In the genomic region with DNA sequence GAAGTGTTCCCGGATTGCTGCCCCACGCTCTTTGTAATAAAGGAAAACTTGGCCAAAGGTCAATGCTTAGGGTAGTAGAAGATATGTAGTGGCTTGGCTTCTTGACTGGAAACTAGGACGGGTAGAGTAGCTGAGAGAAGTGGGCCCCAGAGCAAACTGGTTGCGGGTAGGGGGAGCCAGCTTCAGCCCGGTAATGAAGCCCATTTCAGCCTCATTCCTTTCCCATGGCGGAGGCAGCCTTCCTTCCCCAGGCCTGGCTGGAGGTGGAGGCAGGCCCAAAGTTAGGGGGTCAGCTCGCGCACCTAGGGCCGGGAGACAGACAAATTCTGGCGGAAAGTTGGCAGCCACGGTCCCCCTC, we compare ENCODE assay signal across 8 cellular contexts. TPM values are rescaled to one million over a fixed set of nuclear protein-coding genes. Genes with fewer than 3 reads are reported as not detected.
DNase-seq lines count a peak whose midpoint lies in the region; ATAC-seq and TF ChIP-seq lines count a peak whose summit lies in the region.

No MANE protein-coding gene starts in this region.

- H3K36me3 ChIP-seq in cardiac muscle cell: peaks cover 1% of the 10 kb centered on the region
- H3K36me3 ChIP-seq in trophoblast cell (ENCODE audit: control insufficient read depth in 1 of 2, insufficient read depth in 2 of 2, low read length in 2 of 2): no peaks in the 10 kb centered on the region

- H4K8ac ChIP-seq in trophoblast cell (ENCODE audit: low read depth, low read length): peak overlapping the region; percentile 93

- H3K9me3 Mint-ChIP-seq in activated B cell treated with CpG ODN at 0.5 μM for 24 hours: no peaks in the 10 kb centered on the region

- peak overlapping the region; percentile 82 for H3K4me3 ChIP-seq in cardiac muscle cell
- H3K4me3 ChIP-seq in trophoblast cell (ENCODE audit: low read depth, low read length): peak overlapping the region; percentile 86

- ATAC-seq in Right ventricle myocardium inferior: peak; percentile 83
- ATAC-seq in activated B cell treated with CpG ODN at 0.5 μM for 24 hours (ENCODE audit: low read depth): peak; percentile 7
- no peak for ATAC-seq in GM18861 (IDR thresholded peaks at IDR 0.05; ENCODE audit: unreplicated experiment)

- no peak for DNase-seq in Right ventricle myocardium inferior (ENCODE audit: missing footprints)
- DNase-seq in cardiac septum (ENCODE audit: low spot score): no peak
- no peak for DNase-seq in activated B cell treated with CpG ODN at 0.5 μM for 24 hours
- peak in 1 of 2 donors; percentile 95 for DNase-seq in cardiac muscle cell (ENCODE audit: low read depth in 1 of 2, low spot score in 1 of 2)
- peak; percentile 30 to 53 for DNase-seq in trophoblast cell
- DNase-seq in central memory CD4-positive, alpha-beta T cell: no peak
- DNase-seq in NCI-H2171 treated with DMSO at 0.1 percent for 48 hours (lab: John Stamatoyannopoulos, UW): no peak

- H3K27ac Mint-ChIP-seq in activated B cell treated with CpG ODN at 0.5 μM for 24 hours: no peak overlapping the region

- H3K79me2 ChIP-seq in trophoblast cell (ENCODE audit: control insufficient read depth, insufficient read depth, low read length, poor library complexity): peaks cover 10% of the 10 kb centered on the region

- TF ChIP-seq CTCF in activated B cell treated with CpG ODN at 0.5 μM for 24 hours (IDR thresholded peaks at IDR 0.05) (no peak), cardiac muscle cell (IDR thresholded peaks at IDR 0.05; ENCODE audit: low read depth, low read length) (peak; percentile 21)

- CTCF ChIA-PET in activated B cell treated with CpG ODN at 0.5 μM for 24 hours (lab: Charles Lee): interaction anchor here (0.7 kb wide), 1 partner anchor 1806 kb away, joined by 3 read pairs; no protein-coding TSS in a partner anchor

- H3K23ac ChIP-seq in trophoblast cell (ENCODE audit: low read length): no peak overlapping the region

- peaks cover 9% of the 10 kb centered on the region for H3K27me3 Mint-ChIP-seq in activated B cell treated with CpG ODN at 0.5 μM for 24 hours

- H3K9ac ChIP-seq in trophoblast cell (ENCODE audit: low read length): peak overlapping the region; percentile 57

- peak overlapping the region; percentile 95 for H3K18ac ChIP-seq in trophoblast cell (ENCODE audit: low read length)

- H3K27ac ChIP-seq in cardiac muscle cell (peak overlapping the region; percentile 100), trophoblast cell (ENCODE audit: low read depth, low read length) (peak overlapping the region; percentile 98)

- H2BK12ac ChIP-seq in trophoblast cell (ENCODE audit: low read length): peak overlapping the region; percentile 86

- peaks cover 10% of the 10 kb centered on the region for H3K4me1 ChIP-seq in cardiac muscle cell (ENCODE audit: low read depth)
- no peaks in the 10 kb centered on the region for H3K4me1 ChIP-seq in trophoblast cell (ENCODE audit: control insufficient read depth in 1 of 2, insufficient read depth in 2 of 2, low read length in 2 of 2)

- peaks cover 17% of the 10 kb centered on the region for H3K4me1 Mint-ChIP-seq in activated B cell treated with CpG ODN at 0.5 μM for 24 hours

- no peaks in the 10 kb centered on the region for H3K27me3 ChIP-seq in cardiac muscle cell
- H3K27me3 ChIP-seq in trophoblast cell (ENCODE audit: insufficient read depth, low read length): no peaks in the 10 kb centered on the region

- no peaks in the 10 kb centered on the region for H3K36me3 Mint-ChIP-seq in activated B cell treated with CpG ODN at 0.5 μM for 24 hours (ENCODE audit: low read depth)

- H2AK5ac ChIP-seq in trophoblast cell (ENCODE audit: low read length): no peak overlapping the region

- H3K9me3 ChIP-seq in cardiac muscle cell (ENCODE audit: low read depth) (no peaks in the 10 kb centered on the region), trophoblast cell (ENCODE audit: insufficient read depth, low read depth, low read length) (no peaks in the 10 kb centered on the region)

- WGBS in trophoblast cell (ENCODE audit: extremely low coverage, insufficient coverage, insufficient read length): no CpG with 5 or more reads among the region's 11 CpGs

- peaks cover 11% of the 10 kb centered on the region for H3K79me1 ChIP-seq in trophoblast cell (ENCODE audit: low read length)

- peak overlapping the region; percentile 95 for H2BK5ac ChIP-seq in trophoblast cell (ENCODE audit: low read depth, low read length, poor library complexity)

- peak overlapping the region; percentile 65 for H4K91ac ChIP-seq in trophoblast cell (ENCODE audit: low read depth, low read length)

- peak overlapping the region; percentile 94 for H2BK120ac ChIP-seq in trophoblast cell (ENCODE audit: insufficient read depth, low read length, poor library complexity)

- H3K14ac ChIP-seq in trophoblast cell (ENCODE audit: low read length): peak overlapping the region; percentile 97

- POLR2A ChIA-PET in activated B cell treated with CpG ODN at 0.5 μM for 24 hours (lab: Charles Lee): no interaction called here

- H4K12ac ChIP-seq in trophoblast cell (ENCODE audit: low read depth, low read length): peak overlapping the region; percentile 67

- H3K4me3 Mint-ChIP-seq in activated B cell treated with CpG ODN at 0.5 μM for 24 hours: peak overlapping the region; percentile 82

- H3K4ac ChIP-seq in trophoblast cell (ENCODE audit: low read depth, low read length): no peak overlapping the region

- peak overlapping the region; percentile 93 for H2AFZ ChIP-seq in trophoblast cell (ENCODE audit: insufficient read depth, low read length, poor library complexity)

- H3K4me2 ChIP-seq in trophoblast cell (ENCODE audit: low read length): peak overlapping the region; percentile 71

- intact Hi-C loops in Right ventricle myocardium inferior (cut with DNase I): loop anchor here (1.0 kb wide), 1 partner anchor 55 kb away; no protein-coding TSS in a partner anchor
- intact Hi-C loops in cardiac septum (cut with DNase I): loop anchor here (1.0 kb wide), 1 partner anchor 55 kb away; no protein-coding TSS in a partner anchor
- intact Hi-C loops in activated B cell treated with CpG ODN at 0.5 μM for 24 hours (cut with micrococcal nuclease): no loop called here

RNA-seq across cellular contexts. Expression of a gene that starts 0.4 kb away (rescaled TPM):
- total RNA-seq in Right ventricle myocardium inferior (365 TPM), cardiac septum (532 TPM), activated B cell treated with CpG ODN at 0.5 μM for 24 hours (0.46 and 0.73 TPM in 2 replicates), cardiac muscle cell (18.5 and 42.9 TPM in 2 replicates)
- polyA plus RNA-seq in cardiac muscle cell: 83.9 and 84.1 TPM in 2 replicates
- polyA plus RNA-seq in trophoblast cell (2013): 29.1 and 31.3 TPM in 2 replicates

Comparison
In these comparisons a context has a peak if more than half of its experiments do, and no peak if none do; other contexts are left out.
1. DNase-seq: peak in trophoblast cell (2 of 2); none in Right ventricle myocardium inferior (single experiment), cardiac septum (single experiment), activated B cell treated with CpG ODN at 0.5 μM for 24 hours (single experiment), central memory CD4-positive, alpha-beta T cell (single experiment) and NCI-H2171 treated with DMSO at 0.1 percent for 48 hours (single experiment).
2. RNA of a gene that starts 0.4 kb away (total RNA-seq): 532 TPM in cardiac septum (single experiment), 365 TPM in Right ventricle myocardium inferior (single experiment) and 18.5 to 42.9 TPM in cardiac muscle cell; 0.46 to 0.73 TPM in activated B cell treated with CpG ODN at 0.5 μM for 24 hours; every median in the first group is over 10 times any median in the second.